Comparison of ENCODE assay signal across 20 cellular contexts in the genomic region with DNA sequence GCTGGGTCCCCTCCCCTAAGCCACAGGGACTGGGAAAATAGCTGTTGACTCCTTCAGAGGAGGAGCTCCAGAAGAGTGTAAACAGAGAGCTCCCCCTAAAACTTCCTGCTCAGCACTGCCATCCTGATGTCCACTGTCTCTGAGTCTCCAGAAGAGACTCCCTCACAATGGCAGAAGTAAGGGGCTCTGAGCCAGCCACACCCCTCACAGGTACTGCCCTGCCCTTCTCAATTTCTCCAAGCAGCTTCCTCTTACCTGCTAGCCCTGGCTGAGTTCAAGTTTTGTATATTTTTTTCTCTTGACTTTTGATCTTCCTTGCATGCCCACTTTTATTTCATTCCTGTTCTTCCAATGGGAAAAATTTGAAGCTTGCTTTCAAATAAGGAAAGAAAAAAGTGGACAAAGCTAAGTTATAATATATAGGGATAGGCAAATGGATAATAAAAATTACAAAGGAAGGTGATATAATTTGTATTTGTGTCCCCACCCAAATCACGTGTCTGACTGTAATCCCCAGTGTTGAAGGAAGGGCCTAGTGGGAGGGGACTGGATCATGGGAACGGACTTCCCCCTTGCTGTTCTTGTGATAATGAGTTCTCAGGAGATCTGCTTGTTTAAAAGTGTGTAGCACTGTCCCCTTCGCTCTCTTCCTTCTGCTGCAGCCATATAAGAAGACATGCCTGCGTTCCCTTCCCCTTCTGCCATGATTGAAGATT.
"Had no signal": no experiment of that assay in that cellular context is flagged by ENCODE, and none has a peak within 500 bp of the region (broad histone marks: within the 10 kb centered on the region; RNA-seq: fewer than 3 reads in every experiment).

No MANE protein-coding gene starts in this region.

- H3K36me3 ChIP-seq: esophagus muscularis mucosa, gastroesophageal sphincter, heart left ventricle, left lung, lower lobe of right lung had no signal

- H3K4me1 ChIP-seq: esophagus muscularis mucosa, foreskin keratinocyte, gastroesophageal sphincter, heart left ventricle, left lung, lower lobe of right lung had no signal

- H3K9me3 ChIP-seq: esophagus muscularis mucosa, gastroesophageal sphincter, heart left ventricle, lower lobe of right lung had no signal

- H3K27ac Mint-ChIP-seq: immature natural killer cell, mesothelial cell of epicardium had no signal

- H3K27ac ChIP-seq: coronary artery, dorsolateral prefrontal cortex, esophagus muscularis mucosa, foreskin keratinocyte, gastroesophageal sphincter, heart left ventricle, hepatocyte, left lung, lower lobe of right lung had no signal

- H3K4me3 Mint-ChIP-seq: immature natural killer cell, mesothelial cell of epicardium had no signal

- H3K36me3 Mint-ChIP-seq: immature natural killer cell, mesothelial cell of epicardium had no signal

- DNase-seq: dermis blood vessel endothelial cell; dorsolateral prefrontal cortex; effector CD4-positive, alpha-beta T cell; effector memory CD4-positive, alpha-beta T cell; foreskin keratinocyte; heart left ventricle; hypothalamus; immature natural killer cell; islet precursor cell; kidney; kidney glomerular epithelial cell; left lung; left ventricle myocardium superior; lower lobe of right lung; mesenchymal stem cell had no signal

- H3K4me1 Mint-ChIP-seq: immature natural killer cell had no signal

- H3K4me3 ChIP-seq: coronary artery, dorsolateral prefrontal cortex, esophagus muscularis mucosa, gastroesophageal sphincter, heart left ventricle, hepatocyte, left lung, lower lobe of right lung had no signal

- H3K27me3 ChIP-seq: dorsolateral prefrontal cortex, esophagus muscularis mucosa, gastroesophageal sphincter, hepatocyte, left lung had no signal

- ATAC-seq: foreskin keratinocyte, gastroesophageal sphincter, heart left ventricle, left lung, left ventricle myocardium superior, lower lobe of right lung had no signal
